Comparison of ENCODE assay signal across 19 cellular contexts in genomic region chr9:138103824-138104206, GRCh38.
A peak's percentile ranks its signal among the peaks of the same experiment; 100 is the strongest.
DNase-seq lines count a peak whose midpoint lies in the region; TF ChIP-seq lines count a peak whose summit lies in the region.
"Had no signal": no experiment of that assay in that cellular context is flagged by ENCODE, and none has a peak within 500 bp of the region (broad histone marks: within the 10 kb centered on the region; RNA-seq: fewer than 3 reads in every experiment).

No MANE protein-coding gene starts in this region.

- no peak overlapping the region for H3T11ph ChIP-seq in H9 (ENCODE audit: low read length)

- H3K23ac ChIP-seq in H9 (ENCODE audit: insufficient read length, low read depth, low read length): no peak overlapping the region

- no peak overlapping the region for H3K18ac ChIP-seq in H9 (ENCODE audit: insufficient read length, low read depth, low read length)

- H4K91ac ChIP-seq in H9 (ENCODE audit: insufficient read length, low read depth, low read length): no peak overlapping the region

- no peaks in the 10 kb centered on the region for H3K79me2 ChIP-seq in H9 (ENCODE audit: insufficient read depth, low read length)

- H4K5ac ChIP-seq in H9 (ENCODE audit: insufficient read length, low read depth, low read length): no peak overlapping the region

- no peaks in the 10 kb centered on the region for H3K23me2 ChIP-seq in H9 (ENCODE audit: insufficient read length, low read depth, low read length, poor library complexity, severe bottlenecking)

- no peak overlapping the region for H3K4ac ChIP-seq in H9 (ENCODE audit: low read depth, low read length)

- TF ChIP-seq POLR2A in prostate gland (IDR thresholded peaks at IDR 0.05): no peak

- H2BK15ac ChIP-seq in H9 (ENCODE audit: low read depth, low read length): no peak overlapping the region

- DNase-seq in DMS 273 (lab: John Stamatoyannopoulos, UW; ENCODE audit: unreplicated experiment) (peak; percentile 14), DMS 273 treated with DMSO at 0.1 percent for 48 hours (lab: John Stamatoyannopoulos, UW) (no peak), GM13976 (ENCODE audit: low spot score) (peak; percentile 13), endodermal cell (peak; percentile 35), prostate gland (ENCODE audit: low spot score) (peak; percentile 2), NCI-H748 (lab: John Stamatoyannopoulos, UW; ENCODE audit: unreplicated experiment) (no peak), HAP-1 (ENCODE audit: low spot score in 2 of 2) (no peak), H9 (no peak)
- DNase-seq: C1 segment of cervical spinal cord, DMS53, GOT3, Karpas-422, MM.1S, NCI-H1105, NCI-H187, NCI-H446, NCI-H774, Right ventricle myocardium superior had no signal

- H3K9ac ChIP-seq in endodermal cell (ENCODE audit: extremely low read depth, low read length, poor library complexity, severe bottlenecking): no peak overlapping the region
- H3K9ac ChIP-seq in H9 (ENCODE audit: extremely low read depth, insufficient read length, low read length): no peak overlapping the region

- TF ChIP-seq CTCF in GM13976 (IDR thresholded peaks at IDR 0.05; ENCODE audit: borderline replicate concordance, control extremely low read depth, extremely low read depth, insufficient read depth, missing control alignments): no peak
- no peak for TF ChIP-seq CTCF in endodermal cell (conservative IDR thresholded peaks at IDR 0.05)
- TF ChIP-seq CTCF in prostate gland (IDR thresholded peaks at IDR 0.05): no peak
- no peak for TF ChIP-seq CTCF in H9 (conservative IDR thresholded peaks at IDR 0.05)

- H3K4me3 Mint-ChIP-seq in endodermal cell (no peak overlapping the region), H9 (no peak overlapping the region)

- H2BK20ac ChIP-seq in H9 (ENCODE audit: low read depth, low read length, poor library complexity, severe bottlenecking): no peak overlapping the region

- no peak overlapping the region for H3K4me3 ChIP-seq in endodermal cell (ENCODE audit: low read length)
- no peak overlapping the region for H3K4me3 ChIP-seq in prostate gland
- no peak overlapping the region for H3K4me3 ChIP-seq in HAP-1

- no peak overlapping the region for H3K56ac ChIP-seq in H9 (ENCODE audit: insufficient read length, low read depth, low read length)

- H3K4me2 ChIP-seq in H9 (ENCODE audit: insufficient read depth, insufficient read length, low read length): no peak overlapping the region

- H3K9me3 Mint-ChIP-seq in endodermal cell: peaks cover 7% of the 10 kb centered on the region
- H3K9me3 Mint-ChIP-seq in H9: peaks cover 2 to 27% of the 10 kb centered on the region in 2 experiments; a peak in 4 of 5 replicates

- H3K27ac ChIP-seq in endodermal cell (ENCODE audit: low read depth, low read length) (no peak overlapping the region), prostate gland (no peak overlapping the region), H9 (ENCODE audit: insufficient read length, low read depth, low read length) (no peak overlapping the region)
- H3K27ac ChIP-seq: 22Rv1 had no signal

- no peaks in the 10 kb centered on the region for H3K79me1 ChIP-seq in H9 (ENCODE audit: insufficient read depth, low read depth, low read length, poor library complexity, severe bottlenecking)

- peaks cover 10% of the 10 kb centered on the region for H3K9me3 ChIP-seq in endodermal cell (ENCODE audit: control insufficient read depth, low read length)
- H3K9me3 ChIP-seq in prostate gland: no peaks in the 10 kb centered on the region
- no peaks in the 10 kb centered on the region for H3K9me3 ChIP-seq in HAP-1
- H3K9me3 ChIP-seq in H9 (ENCODE audit: control insufficient read depth, low read depth, low read length): no peaks in the 10 kb centered on the region

- no peak overlapping the region for H2AFZ ChIP-seq in H9 (ENCODE audit: low read length)

- in situ Hi-C loops in GM13976 (cut with MboI; ENCODE audit: low sequenced_read_pairs, unreplicated experiment) (no loop called here), HAP-1 (cut with MboI; ENCODE audit: low sequenced_read_pairs) (no loop called here)

- H3K27ac Mint-ChIP-seq in endodermal cell: no peak overlapping the region
- peak overlapping the region in 1 of 3 experiments; percentile 34; a peak in 1 of 7 replicates for H3K27ac Mint-ChIP-seq in H9

- no peak overlapping the region for H2AK5ac ChIP-seq in H9 (ENCODE audit: insufficient read length, low read length)

- H3K36me3 ChIP-seq in endodermal cell (ENCODE audit: control insufficient read depth, insufficient read depth, low read length) (no peaks in the 10 kb centered on the region), prostate gland (no peaks in the 10 kb centered on the region), HAP-1 (replicated peaks) (no peaks in the 10 kb centered on the region)

- H3K4me1 Mint-ChIP-seq in endodermal cell (no peaks in the 10 kb centered on the region), H9 (peaks cover 5 to 6% of the 10 kb centered on the region in 2 experiments; a peak in 3 of 4 replicates)

- H3K27me3 Mint-ChIP-seq in endodermal cell (ENCODE audit: insufficient read depth): no peaks in the 10 kb centered on the region
- no peaks in the 10 kb centered on the region for H3K27me3 Mint-ChIP-seq in H9 (ENCODE audit: low read depth)

- no peak overlapping the region for H2BK120ac ChIP-seq in H9 (ENCODE audit: low read depth, low read length, poor library complexity, severe bottlenecking)

- intact Hi-C loops in prostate gland (cut with DNase I): no loop called here

- no peak overlapping the region for H3K14ac ChIP-seq in H9 (ENCODE audit: insufficient read depth, low read length)

- H4K20me1 ChIP-seq in H9 (ENCODE audit: control insufficient read depth, insufficient read depth, insufficient read length): no peaks in the 10 kb centered on the region

- H2BK12ac ChIP-seq in H9 (ENCODE audit: insufficient read length, low read depth, low read length): no peak overlapping the region

- H3K36me3 Mint-ChIP-seq in endodermal cell (ENCODE audit: low read depth) (peaks cover 13% of the 10 kb centered on the region), H9 (ENCODE audit: insufficient read depth in 1 of 3, low read depth in 3 of 3) (peaks cover 0 to 4% (median 2%) of the 10 kb centered on the region in 3 experiments; a peak in 4 of 7 replicates)

- H2BK5ac ChIP-seq in H9 (ENCODE audit: insufficient read length, low read length): no peak overlapping the region

- no peaks in the 10 kb centered on the region for H3K27me3 ChIP-seq in endodermal cell (ENCODE audit: control insufficient read depth, insufficient read depth, low read length, poor library complexity, severe bottlenecking)
- H3K27me3 ChIP-seq in prostate gland (replicated peaks; ENCODE audit: insufficient read depth): no peaks in the 10 kb centered on the region
- no peaks in the 10 kb centered on the region for H3K27me3 ChIP-seq in HAP-1 (ENCODE audit: low read depth)
- no peaks in the 10 kb centered on the region for H3K27me3 ChIP-seq in H9 (ENCODE audit: insufficient read depth, low read length)

- WGBS in endodermal cell (ENCODE audit: insufficient coverage in 1 of 2, insufficient read length in 1 of 2), 2 experiments: 75 to 87% methylated on average over 1 to 3 of the region's 3 CpGs
- WGBS in prostate gland: 56% methylated on average over 2 of the region's 3 CpGs
- no CpG with 5 or more reads among the region's 3 CpGs for WGBS in H9 (ENCODE audit: extremely low coverage, insufficient read length, low lambda C conversion rate)

- H3K4me1 ChIP-seq in endodermal cell (ENCODE audit: control insufficient read depth, insufficient read depth, low read length): no peaks in the 10 kb centered on the region
- no peaks in the 10 kb centered on the region for H3K4me1 ChIP-seq in prostate gland (replicated peaks)
- no peaks in the 10 kb centered on the region for H3K4me1 ChIP-seq in HAP-1
- H3K4me1 ChIP-seq in H9 (ENCODE audit: insufficient read depth, low read length): no peaks in the 10 kb centered on the region

- no peak overlapping the region for H4K8ac ChIP-seq in H9 (replicated peaks; ENCODE audit: insufficient read length, low read depth, low read length)

Comparison
In these comparisons a context has a peak if more than half of its experiments do, and no peak if none do; other contexts are left out.
1. DNase-seq: peak in DMS 273 (single experiment), GM13976 (single experiment), endodermal cell (single experiment) and prostate gland (single experiment); none in DMS 273 treated with DMSO at 0.1 percent for 48 hours (single experiment), NCI-H748 (single experiment), HAP-1 (0 of 2) and H9 (single experiment).